Comparison of ENCODE assay signal across 1 cellular context in genomic region chr3:19146685-19147650, GRCh38.
TF ChIP-seq lines count a peak whose summit lies in the region.

No MANE protein-coding gene starts in this region.

TF ChIP-seq in GM23338, 12 proteins besides CTCF, POLR2A, EP300 and RAD21 (continued from another document):
- TF ChIP-seq REST (IDR thresholded peaks at IDR 0.05; ENCODE audit: unreplicated experiment) (peak; percentile 25), STAT1 (IDR thresholded peaks at IDR 0.05; ENCODE audit: unreplicated experiment) (no peak)
